In genomic region chr12:107179883-107180282, GRCh38 we compare ENCODE assay signal across 17 cellular contexts.
DNase-seq lines count a peak whose midpoint lies in the region; ATAC-seq, FAIRE-seq and TF ChIP-seq lines count a peak whose summit lies in the region.
"Had no signal": no experiment of that assay in that cellular context is flagged by ENCODE, and none has a peak within 500 bp of the region (broad histone marks: within the 10 kb centered on the region; RNA-seq: fewer than 3 reads in every experiment).

No MANE protein-coding gene starts in this region.

- H3K4me3 ChIP-seq in fibroblast of mammary gland (ENCODE audit: control insufficient read depth, low read depth, low read length) = no peak overlapping the region

- no peak for TF ChIP-seq CTCF in fibroblast of mammary gland (conservative IDR thresholded peaks at IDR 0.05; ENCODE audit: control insufficient read depth, insufficient read depth, low read depth, low read length)

- no peak for ATAC-seq in HG02870 (IDR thresholded peaks at IDR 0.05; ENCODE audit: unreplicated experiment)

- no peak for FAIRE-seq in RCC 7860 (lab: Jason Lieb, UNC)

- in situ Hi-C loops in ACHN (cut with HindIII; ENCODE audit: low pct_ligation_motif_present, low pct_unique_long_range_greater_than_20kb, low sequenced_read_pairs) = no loop called here

- DNase-seq in EL (peak; percentile 3), M059J (ENCODE audit: low read depth) (peak; percentile 10), fibroblast of mammary gland (ENCODE audit: low read depth) (peak; percentile 13), renal cortical epithelial cell (ENCODE audit: low read depth) (peak; percentile 4), ACHN (no peak), RCC 7860 (ENCODE audit: low spot score) (no peak)
- DNase-seq: COR-L47, H9, Karpas-422, MM.1S, NCI-H1105, NCI-H1694, NCI-H2107, NCI-H345, NCI-H526 treated with DMSO at 0.1 percent for 48 hours, SHP77 had no signal

Comparison
In these comparisons a context has a peak if more than half of its experiments do, and no peak if none do; other contexts are left out.
1. DNase-seq: peak in EL (single experiment), M059J (single experiment), fibroblast of mammary gland (single experiment) and renal cortical epithelial cell (single experiment); none in ACHN (single experiment) and RCC 7860 (single experiment).